10 cellular contexts compared by ENCODE assay signal in genomic region chr11:102530558-102530957, GRCh38. TPM values are rescaled to one million over a fixed set of nuclear protein-coding genes. Genes with fewer than 3 reads are reported as not detected.
DNase-seq lines count a peak whose midpoint lies in the region; FAIRE-seq and TF ChIP-seq lines count a peak whose summit lies in the region.
"Had no signal": no experiment of that assay in that cellular context is flagged by ENCODE, and none has a peak within 500 bp of the region (broad histone marks: within the 10 kb centered on the region; RNA-seq: fewer than 3 reads in every experiment).

MMP7 (minus strand) TSS chr11:102530747; CDS start chr11:102530700, 47 bp downstream.

- H3K4me1 ChIP-seq in small intestine (ENCODE audit: control insufficient read depth in 2 of 2, insufficient read depth in 1 of 2, low read depth in 1 of 2, low read length in 1 of 2) (no peaks in the 10 kb centered on the region), smooth muscle cell (ENCODE audit: low read depth) (no peaks in the 10 kb centered on the region)
- H3K4me1 ChIP-seq: tibial artery had no signal

- H3K4me3 ChIP-seq in AG04450 (ENCODE audit: low read depth, low read length) (no peak within 1 kb of the TSS), H7 (ENCODE audit: insufficient read depth, low read depth, low read length) (no peak within 1 kb of the TSS), small intestine (ENCODE audit: low read depth in 1 of 2, low read length in 2 of 2) (no peak within 1 kb of the TSS), smooth muscle cell (no peak within 1 kb of the TSS)
- H3K4me3 ChIP-seq: tibial artery had no signal

- 43 to 58% (median 58%) methylated on average over 8 of the region's 8 CpGs for WGBS in small intestine, 3 donors
- WGBS in smooth muscle cell (ENCODE audit: low lambda C conversion rate) = 63% methylated on average over 8 of the region's 8 CpGs

- H2AFZ ChIP-seq in smooth muscle cell (ENCODE audit: low read depth) = no peak within 1 kb of the TSS

- no peaks in the 10 kb centered on the region for H3K27me3 ChIP-seq in AG04450 (ENCODE audit: control insufficient read depth, insufficient read depth, low read length)
- H3K27me3 ChIP-seq in H7 (ENCODE audit: control insufficient read depth, insufficient read depth, low read length) = no peaks in the 10 kb centered on the region
- H3K27me3 ChIP-seq in small intestine (ENCODE audit: control insufficient read depth in 2 of 2, insufficient read depth in 2 of 2, low read length in 2 of 2) = no peaks in the 10 kb centered on the region
- H3K27me3 ChIP-seq in smooth muscle cell (ENCODE audit: low read depth) = no peaks in the 10 kb centered on the region

- no peaks in the 10 kb centered on the region for H3K79me2 ChIP-seq in smooth muscle cell (ENCODE audit: low read depth)

- no peak within 1 kb of the TSS for H3K9ac ChIP-seq in smooth muscle cell (ENCODE audit: low read depth)

- H3K27ac ChIP-seq in AG04450 (ENCODE audit: low read depth, low read length) (no peak within 1 kb of the TSS), small intestine (ENCODE audit: low read depth in 1 of 2, low read length in 1 of 2) (no peak within 1 kb of the TSS), smooth muscle cell (ENCODE audit: low read depth) (no peak within 1 kb of the TSS)
- H3K27ac ChIP-seq: tibial artery had no signal

- H3K9me3 ChIP-seq in AG04450 (ENCODE audit: control insufficient read depth, insufficient read depth, low read length) (no peaks in the 10 kb centered on the region), small intestine (ENCODE audit: control insufficient read depth, low read depth) (no peaks in the 10 kb centered on the region), smooth muscle cell (replicated peaks; ENCODE audit: low read depth) (no peaks in the 10 kb centered on the region)
- H3K9me3 ChIP-seq: tibial artery had no signal

- POLR2A ChIA-PET in AG04450 (lab: Yijun Ruan, JAX) = no interaction called here

- H3K36me3 ChIP-seq in H7 (replicated peaks; ENCODE audit: control insufficient read depth, insufficient read depth, low read length) (no peaks in the 10 kb centered on the region), small intestine (ENCODE audit: control insufficient read depth in 2 of 2, insufficient read depth in 2 of 2, low read length in 2 of 2) (no peaks in the 10 kb centered on the region), smooth muscle cell (ENCODE audit: low read depth) (no peaks in the 10 kb centered on the region)
- H3K36me3 ChIP-seq: tibial artery had no signal

- H4K20me1 ChIP-seq in smooth muscle cell (ENCODE audit: low read depth) = no peaks in the 10 kb centered on the region

- DNase-seq in AG04450 (ENCODE audit: low read depth, low spot score) (peak; percentile 4), H7 (peak; percentile 29), RKO (ENCODE audit: low spot score) (peak; percentile 15), hepatic stellate cell (ENCODE audit: low spot score) (peak; percentile 15), T-helper 9 cell (no peak), NCI-H446 (lab: John Stamatoyannopoulos, UW) (no peak), small intestine (no peak), smooth muscle cell (lab: John Stamatoyannopoulos, UW; ENCODE audit: unreplicated experiment) (no peak)
- DNase-seq: tibial artery had no signal

- no peaks in the 10 kb centered on the region for H3F3A ChIP-seq in smooth muscle cell (ENCODE audit: low read depth)

- no peak for TF ChIP-seq CTCF in AG04450 (IDR thresholded peaks at IDR 0.05; ENCODE audit: low read depth, low read length)
- no peak for TF ChIP-seq CTCF in smooth muscle cell (IDR thresholded peaks at IDR 0.05; ENCODE audit: borderline replicate concordance, insufficient read depth, poor library complexity, severe bottlenecking)

- FAIRE-seq in small intestine (lab: Jason Lieb, UNC) = no peak

- no peak within 1 kb of the TSS for H3K4me2 ChIP-seq in smooth muscle cell

- CTCF ChIA-PET in AG04450 (lab: Charles Lee) = interaction anchor here (1.0 to 1.4 kb wide), 2 partner anchors 35 to 410 kb away, joined by 3 read pairs; no protein-coding TSS in a partner anchor

RNA-seq across cellular contexts. Expression of gene MMP7, which starts in this region (rescaled TPM):
- polyA plus RNA-seq in AG04450 (2011; rRNA removed) (not detected in 2 replicates), small intestine (under 1 TPM in 1 of 3 donors, not detected in 2; 0.36 TPM), smooth muscle cell (4.3 and 16.4 TPM in 2 replicates)
- not detected in 2 replicates for polyA minus RNA-seq in AG04450 (2011; rRNA and poly(A)+ RNA removed)
- not detected in 2 replicates for total RNA-seq in H7 (2014; rRNA removed; shearing (Covaris generic))
- 8.0 and 12.6 TPM in 2 replicates for total RNA-seq in smooth muscle cell
- total RNA-seq: SK-MEL-5 had no signal

Comparison
In these comparisons a context has a peak if more than half of its experiments do, and no peak if none do; other contexts are left out.
1. Peak in DNase-seq in AG04450; RNA of the gene not detected or under 1 TPM.
2. Peak in DNase-seq in H7; RNA of the gene not detected or under 1 TPM.
3. DNase-seq: peak in RKO (single experiment) and hepatic stellate cell (single experiment); none in T-helper 9 cell (single experiment), NCI-H446 (0 of 2), small intestine (single experiment) and smooth muscle cell (single experiment).